ENCODE assay signal across 1 cellular context in genomic region chr11:67538306-67538705, GRCh38.
TF ChIP-seq lines count a peak whose summit lies in the region.

No MANE protein-coding gene starts in this region.

TF ChIP-seq in IMR-90, 13 proteins besides CTCF, POLR2A, EP300 and RAD21:
- TF ChIP-seq FOS (IDR thresholded peaks at IDR 0.05; ENCODE audit: low read depth, low read length) (no peak), CEBPB (IDR thresholded peaks at IDR 0.05; ENCODE audit: low read depth, low read length) (no peak), ELK1 (IDR thresholded peaks at IDR 0.05; ENCODE audit: borderline replicate concordance, low read depth, low read length) (no peak), NFE2L2 (IDR thresholded peaks at IDR 0.05; ENCODE audit: low read depth, low read length) (no peak), RCOR1 (IDR thresholded peaks at IDR 0.05; ENCODE audit: insufficient replicate concordance, low read length) (no peak), MXI1 (IDR thresholded peaks at IDR 0.05; ENCODE audit: borderline replicate concordance, low read depth, low read length) (no peak), BHLHE40 (IDR thresholded peaks at IDR 0.05; ENCODE audit: low read depth, low read length) (no peak), SMC3 (IDR thresholded peaks at IDR 0.05; ENCODE audit: low read depth, low read length) (no peak), RFX5 (IDR thresholded peaks at IDR 0.05; ENCODE audit: low read depth, low read length) (no peak), MAZ (IDR thresholded peaks at IDR 0.05; ENCODE audit: borderline replicate concordance, low read depth, low read length) (no peak), CHD1 (IDR thresholded peaks at IDR 0.05; ENCODE audit: low read depth, low read length) (no peak), MAFK (IDR thresholded peaks at IDR 0.05; ENCODE audit: low read depth, low read length) (no peak), USF2 (IDR thresholded peaks at IDR 0.05; ENCODE audit: low read depth, low read length) (no peak)
